Comparison of ENCODE assay signal across 14 cellular contexts in genomic region chr2:11420190-11420589, GRCh38.
"Had no signal": no experiment of that assay in that cellular context is flagged by ENCODE, and none has a peak within 500 bp of the region (broad histone marks: within the 10 kb centered on the region; RNA-seq: fewer than 3 reads in every experiment).

No MANE protein-coding gene starts in this region.

- H3K9me3 ChIP-seq: ascending aorta, pancreas had no signal

- H3K4me1 ChIP-seq: ascending aorta, left lung, pancreas had no signal

- H3K36me3 ChIP-seq: ascending aorta, left lung, pancreas had no signal

- H3K27ac ChIP-seq: ascending aorta, left lung, pancreas had no signal

- DNase-seq: activated CD4-positive, alpha-beta T cell treated with anti-CD3 and anti-CD28 coated beads, Interleukin-2, amount 50 U/mL, for 4 hours; activated CD4-positive, CD25-positive, alpha-beta regulatory T cell treated with anti-CD3 and anti-CD28 coated beads, Interleukin-2, amount 50 U/mL, for 72 hours; activated CD8-positive, alpha-beta memory T cell treated with anti-CD3 and anti-CD28 coated beads, Interleukin-2, amount 10 ng/mL, durations not matched to agents 7 days and 5 days; activated naive CD4-positive, alpha-beta T cell; activated T-cell treated with anti-CD3 and anti-CD28 coated beads, Interleukin-2, amount 50 U/mL, for 24 hours; effector CD4-positive, alpha-beta T cell; left lung; pancreas; stimulated activated CD4-positive, alpha-beta T cell treated with anti-CD3 and anti-CD28 coated beads, Interleukin-1b, Interleukin-23, amount 100 ng/mL, for 48 hours; substantia nigra; T-helper 9 cell had no signal

- H3K27ac Mint-ChIP-seq: activated CD8-positive, alpha-beta memory T cell treated with anti-CD3 and anti-CD28 coated beads, Interleukin-2, amount 10 ng/mL, durations not matched to agents 7 days and 5 days; activated T-cell treated with anti-CD3 and anti-CD28 coated beads, Interleukin-2, amount 50 U/mL, for 24 hours; stimulated activated memory B cell treated with anti-CD40 and anti-IgM and Interleukin-4, amounts not matched to agents 10 μg/mL and 1 μg/mL and 100 μg/mL, for 72 hours had no signal

- H3K27me3 ChIP-seq: ascending aorta, left lung, pancreas had no signal

- ATAC-seq: activated CD8-positive, alpha-beta memory T cell treated with anti-CD3 and anti-CD28 coated beads, Interleukin-2, amount 10 ng/mL, durations not matched to agents 7 days and 5 days; left lung; pancreas; stimulated activated memory B cell treated with anti-CD40 and anti-IgM and Interleukin-4, amounts not matched to agents 10 μg/mL and 1 μg/mL and 100 μg/mL, for 72 hours had no signal

- H3K36me3 Mint-ChIP-seq: activated CD8-positive, alpha-beta memory T cell treated with anti-CD3 and anti-CD28 coated beads, Interleukin-2, amount 10 ng/mL, durations not matched to agents 7 days and 5 days had no signal

- H3K4me1 Mint-ChIP-seq: activated CD8-positive, alpha-beta memory T cell treated with anti-CD3 and anti-CD28 coated beads, Interleukin-2, amount 10 ng/mL, durations not matched to agents 7 days and 5 days; neural crest cell; stimulated activated memory B cell treated with anti-CD40 and anti-IgM and Interleukin-4, amounts not matched to agents 10 μg/mL and 1 μg/mL and 100 μg/mL, for 72 hours had no signal

- H3K4me3 ChIP-seq: ascending aorta, left lung, pancreas had no signal

- H3K4me3 Mint-ChIP-seq: activated CD8-positive, alpha-beta memory T cell treated with anti-CD3 and anti-CD28 coated beads, Interleukin-2, amount 10 ng/mL, durations not matched to agents 7 days and 5 days; activated T-cell treated with anti-CD3 and anti-CD28 coated beads, Interleukin-2, amount 50 U/mL, for 24 hours; neural crest cell; stimulated activated memory B cell treated with anti-CD40 and anti-IgM and Interleukin-4, amounts not matched to agents 10 μg/mL and 1 μg/mL and 100 μg/mL, for 72 hours had no signal
